In the genomic region with DNA sequence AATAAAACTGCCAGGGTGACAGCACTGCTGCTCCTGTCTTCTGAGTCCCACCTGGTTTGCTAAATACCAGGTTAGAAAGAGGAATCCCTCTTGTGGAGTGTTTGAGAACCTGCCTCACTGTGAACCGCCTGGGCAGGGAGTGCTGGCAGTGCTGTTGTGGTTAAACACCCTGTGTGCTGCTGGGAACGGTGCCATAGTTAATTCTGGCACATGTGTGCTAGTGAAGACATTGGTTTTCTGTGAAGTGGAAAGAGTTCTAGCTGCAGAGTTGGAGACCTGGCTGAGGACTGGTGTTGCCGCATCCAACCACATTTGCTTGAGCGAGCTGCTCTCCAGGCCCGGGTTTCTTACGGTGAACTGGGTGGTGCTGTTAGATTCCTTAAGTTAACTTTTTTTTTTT, we compare ENCODE assay signal across 10 cellular contexts.
A peak's percentile ranks its signal among the peaks of the same experiment; 100 is the strongest.
DNase-seq lines count a peak whose midpoint lies in the region; ATAC-seq and TF ChIP-seq lines count a peak whose summit lies in the region.
"Had no signal": no experiment of that assay in that cellular context is flagged by ENCODE, and none has a peak within 500 bp of the region (broad histone marks: within the 10 kb centered on the region; RNA-seq: fewer than 3 reads in every experiment).

No MANE protein-coding gene starts in this region.

- H3K4me3 ChIP-seq in thoracic aorta: peak overlapping the region; percentile 55
- no peak overlapping the region for H3K4me3 ChIP-seq in H7 (ENCODE audit: insufficient read depth, low read depth, low read length)
- H3K4me3 ChIP-seq: GM23338 had no signal

- DNase-seq in DMS 273 (lab: John Stamatoyannopoulos, UW; ENCODE audit: unreplicated experiment) (peak; percentile 41), DMS 273 treated with DMSO at 0.1 percent for 48 hours (lab: John Stamatoyannopoulos, UW) (no peak), anterior cingulate cortex (lab: John Stamatoyannopoulos, UW) (peak in 38 of 58 donors; percentile 3 to 82 (median 26)), immature natural killer cell (peak in 1 of 3 donors; percentile 14), thoracic aorta (ENCODE audit: low spot score) (no peak), KG1 (lab: John Stamatoyannopoulos, UW) (no peak), NCI-H1436 (lab: John Stamatoyannopoulos, UW) (no peak), H7 (no peak)

- peaks cover 9 to 48% of the 10 kb centered on the region in 2 donors for H3K4me1 ChIP-seq in thoracic aorta (ENCODE audit: control insufficient read depth in 1 of 2, low read depth in 2 of 2)

- H3K4me1 Mint-ChIP-seq in immature natural killer cell: peaks cover 31 to 79% of the 10 kb centered on the region in 2 donors
- H3K4me1 Mint-ChIP-seq: GM23338 had no signal

- H3K36me3 Mint-ChIP-seq in immature natural killer cell: peaks cover 7 to 74% (median 30%) of the 10 kb centered on the region in 3 donors

- peak; percentile 30 for ATAC-seq in thoracic aorta (ENCODE audit: insufficient number of reproducible peaks, low FRiP score, low read depth)
- ATAC-seq: GM23338 had no signal

- H3K9me3 Mint-ChIP-seq in immature natural killer cell: no peaks in the 10 kb centered on the region
- H3K9me3 Mint-ChIP-seq: GM23338 had no signal

- no peak overlapping the region for H3K4me3 Mint-ChIP-seq in immature natural killer cell
- H3K4me3 Mint-ChIP-seq: GM23338 had no signal

- TF ChIP-seq CTCF in thoracic aorta (IDR thresholded peaks at IDR 0.05): peak; percentile 25

- H3K27me3 ChIP-seq in thoracic aorta (replicated peaks; ENCODE audit: insufficient read depth) (no peaks in the 10 kb centered on the region), H7 (ENCODE audit: control insufficient read depth, insufficient read depth, low read length) (no peaks in the 10 kb centered on the region)

- peaks cover 0 to 2% (median 2%) of the 10 kb centered on the region in 3 donors for H3K27me3 Mint-ChIP-seq in immature natural killer cell (ENCODE audit: low read depth in 3 of 3)

- peak overlapping the region; percentile 52 to 80 for H3K27ac ChIP-seq in thoracic aorta
- H3K27ac ChIP-seq: 22Rv1 had no signal

- peaks cover 16% of the 10 kb centered on the region for H3K36me3 ChIP-seq in thoracic aorta
- H3K36me3 ChIP-seq in H7 (replicated peaks; ENCODE audit: control insufficient read depth, insufficient read depth, low read length): peaks cover 9% of the 10 kb centered on the region

- H3K9me3 ChIP-seq in thoracic aorta: no peaks in the 10 kb centered on the region

- peak overlapping the region; percentile 17 to 79 (median 58) for H3K27ac Mint-ChIP-seq in immature natural killer cell
- H3K27ac Mint-ChIP-seq: GM23338 had no signal

Comparison
In these comparisons a context has a peak if more than half of its experiments do, and no peak if none do; other contexts are left out.
1. DNase-seq: peak in DMS 273 (single experiment) and anterior cingulate cortex (38 of 58); none in DMS 273 treated with DMSO at 0.1 percent for 48 hours (single experiment), thoracic aorta (single experiment), KG1 (single experiment), NCI-H1436 (single experiment) and H7 (single experiment).